ENCODE assay signal across 7 cellular contexts in the genomic region with DNA sequence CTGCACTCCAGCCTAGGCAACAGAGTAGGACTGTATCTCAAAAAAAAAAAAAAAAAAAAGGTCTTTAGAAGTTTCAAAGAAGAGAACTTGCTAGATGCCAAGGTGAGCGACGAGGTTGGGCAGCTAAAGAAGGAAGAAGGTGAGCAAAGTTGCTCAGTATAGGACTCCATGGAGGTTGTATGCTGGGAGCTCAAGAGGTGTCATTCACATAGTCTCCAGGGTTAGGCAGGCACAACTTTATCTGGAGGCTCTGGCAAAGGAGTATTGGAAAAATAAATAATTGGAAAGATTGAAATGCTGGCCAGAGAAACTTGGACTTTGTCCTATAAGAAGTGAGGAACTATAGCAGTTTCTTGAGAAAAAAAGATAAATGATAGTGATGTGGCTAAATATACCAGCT.
"Had no signal": no experiment of that assay in that cellular context is flagged by ENCODE, and none has a peak within 500 bp of the region (broad histone marks: within the 10 kb centered on the region; RNA-seq: fewer than 3 reads in every experiment).

No MANE protein-coding gene starts in this region.

- H3K27me3 Mint-ChIP-seq: IgD-negative memory B cell had no signal

- DNase-seq: IMR-90, KBM-7 had no signal

- H3K9me3 Mint-ChIP-seq: IgD-negative memory B cell had no signal

- H3K4me3 ChIP-seq: K562 had no signal

- H3K27ac ChIP-seq: HL-60 had no signal

- FAIRE-seq: HepG2, HTR-8/SVneo, K562 had no signal

- ATAC-seq: HepG2, K562 had no signal

- H3K4me3 Mint-ChIP-seq: IgD-negative memory B cell had no signal
